9 cellular contexts compared by ENCODE assay signal in genomic region chr1:6485140-6485936, GRCh38.
DNase-seq lines count a peak whose midpoint lies in the region; ATAC-seq and TF ChIP-seq lines count a peak whose summit lies in the region.
"Had no signal": no experiment of that assay in that cellular context is flagged by ENCODE, and none has a peak within 500 bp of the region (broad histone marks: within the 10 kb centered on the region; RNA-seq: fewer than 3 reads in every experiment).

No MANE protein-coding gene starts in this region.

- peaks cover 21% of the 10 kb centered on the region for H3K4me1 Mint-ChIP-seq in stimulated activated memory B cell treated with anti-CD40 and anti-IgM and Interleukin-4, amounts not matched to agents 10 μg/mL and 1 μg/mL and 100 μg/mL, for 72 hours

- H3K4me3 Mint-ChIP-seq in stimulated activated memory B cell treated with anti-CD40 and anti-IgM and Interleukin-4, amounts not matched to agents 10 μg/mL and 1 μg/mL and 100 μg/mL, for 72 hours: peak overlapping the region; percentile 56

- no peak overlapping the region for H3K27ac ChIP-seq in HUES48 (ENCODE audit: low read depth, low read length)

- no peaks in the 10 kb centered on the region for H3K9me3 ChIP-seq in HUES48 (ENCODE audit: control insufficient read depth, insufficient read depth, low read length)

- H3K27me3 ChIP-seq in HUES48 (ENCODE audit: control insufficient read depth, insufficient read depth, low read length): peaks cover 7% of the 10 kb centered on the region; the same call in 1 of the 2 replicates

- DNase-seq in cardiac fibroblast (ENCODE audit: low read depth in 2 of 2) (no peak), iPS-NIHi7 (ENCODE audit: extremely low spot score) (peak; percentile 40), NOMO-1 treated with DMSO at 0.1 percent for 48 hours (lab: John Stamatoyannopoulos, UW; ENCODE audit: unreplicated experiment) (no peak), SKM-1 (lab: John Stamatoyannopoulos, UW; ENCODE audit: unreplicated experiment) (no peak)

- H3K27me3 Mint-ChIP-seq in stimulated activated memory B cell treated with anti-CD40 and anti-IgM and Interleukin-4, amounts not matched to agents 10 μg/mL and 1 μg/mL and 100 μg/mL, for 72 hours: peaks cover 64% of the 10 kb centered on the region

- peak overlapping the region; percentile 17 for H3K27ac Mint-ChIP-seq in stimulated activated memory B cell treated with anti-CD40 and anti-IgM and Interleukin-4, amounts not matched to agents 10 μg/mL and 1 μg/mL and 100 μg/mL, for 72 hours
- H3K27ac Mint-ChIP-seq: activated T-helper 2 cell treated with anti-CD3 and anti-CD28 coated beads, Interferon-gamma antibody, Interleukin-2, Interleukin-4, amounts not matched to agents 10 μg/mL and 5 μg/mL and 100 μg/mL, durations not matched to agents 14 hours and 24 hours and 36 hours had no signal

- peak; percentile 62 for ATAC-seq in stimulated activated memory B cell treated with anti-CD40 and anti-IgM and Interleukin-4, amounts not matched to agents 10 μg/mL and 1 μg/mL and 100 μg/mL, for 72 hours
- ATAC-seq in HG03095 (IDR thresholded peaks at IDR 0.05; ENCODE audit: unreplicated experiment): no peak
- no peak for ATAC-seq in GM21529 (IDR thresholded peaks at IDR 0.05; ENCODE audit: unreplicated experiment)

- no peaks in the 10 kb centered on the region for H3K36me3 Mint-ChIP-seq in stimulated activated memory B cell treated with anti-CD40 and anti-IgM and Interleukin-4, amounts not matched to agents 10 μg/mL and 1 μg/mL and 100 μg/mL, for 72 hours

- no peaks in the 10 kb centered on the region for H3K36me3 ChIP-seq in HUES48 (ENCODE audit: control insufficient read depth, insufficient read depth, low read length)

- no peaks in the 10 kb centered on the region for H3K9me3 Mint-ChIP-seq in stimulated activated memory B cell treated with anti-CD40 and anti-IgM and Interleukin-4, amounts not matched to agents 10 μg/mL and 1 μg/mL and 100 μg/mL, for 72 hours
- H3K9me3 Mint-ChIP-seq: activated T-helper 2 cell treated with anti-CD3 and anti-CD28 coated beads, Interferon-gamma antibody, Interleukin-2, Interleukin-4, amounts not matched to agents 10 μg/mL and 5 μg/mL and 100 μg/mL, durations not matched to agents 14 hours and 24 hours and 36 hours had no signal

- H3K4me3 ChIP-seq in HUES48 (ENCODE audit: low read depth, low read length) (peak overlapping the region; percentile 70), cardiac fibroblast (replicated peaks in 1 of 2; ENCODE audit: low read depth in 2 of 2, low read length in 2 of 2) (peak overlapping the region; percentile 47 to 60)

- TF ChIP-seq CTCF in cardiac fibroblast (IDR thresholded peaks at IDR 0.05; ENCODE audit: low read depth, low read length): no peak

- H3K9ac ChIP-seq in HUES48 (ENCODE audit: low read depth, low read length): peak overlapping the region; percentile 53; the same call in 1 of the 2 replicates

- H3K4me1 ChIP-seq in HUES48 (ENCODE audit: control insufficient read depth, insufficient read depth, low read length): peaks cover 10% of the 10 kb centered on the region
